Comparison of ENCODE assay signal across 11 cellular contexts in the genomic region with DNA sequence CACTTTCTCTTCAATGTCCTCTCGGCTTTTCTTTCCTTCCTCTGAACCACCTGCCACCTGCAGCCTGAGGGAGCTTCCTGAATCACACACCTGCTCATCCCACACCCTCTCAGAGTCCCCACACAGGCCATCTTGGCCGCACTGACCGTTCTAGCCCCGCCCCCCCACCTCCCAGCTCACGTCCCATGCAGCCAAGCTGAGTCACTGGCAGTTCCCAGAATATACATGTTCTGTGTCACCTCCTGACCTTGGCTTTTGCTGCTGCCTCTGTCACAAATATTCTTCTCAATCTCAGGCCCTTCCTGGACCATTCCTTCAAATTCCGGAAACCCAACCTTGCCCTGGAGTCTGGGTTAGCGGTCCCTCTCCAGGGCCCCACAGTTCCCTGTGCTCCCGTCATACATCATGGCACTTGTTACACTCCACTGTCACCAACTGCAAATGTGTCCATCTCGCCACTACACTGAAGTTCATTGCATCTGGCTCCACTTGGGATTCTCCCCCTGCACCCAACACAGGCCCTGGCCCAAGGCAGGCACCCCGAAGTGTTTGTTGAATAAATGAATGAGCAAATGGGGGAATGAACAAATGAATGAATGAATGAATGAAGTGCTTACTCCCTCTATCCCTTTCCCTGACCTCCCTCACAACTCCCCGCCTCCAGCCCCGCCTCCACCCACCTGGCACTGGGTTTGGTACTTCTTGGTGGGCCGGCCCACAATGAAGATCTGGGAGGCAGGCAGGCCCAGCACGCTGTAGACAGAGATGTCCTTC. TPM values are rescaled to one million over a fixed set of nuclear protein-coding genes. Genes with fewer than 3 reads are reported as not detected.
DNase-seq lines count a peak whose midpoint lies in the region; ATAC-seq and TF ChIP-seq lines count a peak whose summit lies in the region.
"Had no signal": no experiment of that assay in that cellular context is flagged by ENCODE, and none has a peak within 500 bp of the region (broad histone marks: within the 10 kb centered on the region; RNA-seq: fewer than 3 reads in every experiment).

No MANE protein-coding gene starts in this region.

- peak; percentile 24 for DNase-seq in CD1c-positive myeloid dendritic cell (ENCODE audit: extremely low spot score)
- peak; percentile 4 for DNase-seq in MV-4-11 (lab: John Stamatoyannopoulos, UW)
- peak; percentile 54 for DNase-seq in choroid plexus epithelial cell (ENCODE audit: low read depth)
- DNase-seq in mesothelial cell of epicardium (ENCODE audit: low spot score in 2 of 2, unreplicated experiment in 2 of 2) = no peak
- DNase-seq in germinal center (ENCODE audit: low spot score) = no peak
- DNase-seq in middle frontal gyrus (ENCODE audit: extremely low spot score, low spot score) = no peak
- no peak for DNase-seq in NCI-H1436 (lab: John Stamatoyannopoulos, UW)
- DNase-seq: GOT3, T-helper 2 cell had no signal

- peak overlapping the region; percentile 41 for H3K4me3 Mint-ChIP-seq in mesothelial cell of epicardium

- no peak overlapping the region for H3K4me3 ChIP-seq in choroid plexus epithelial cell (ENCODE audit: low read depth, low read length)
- H3K4me3 ChIP-seq: ascending aorta had no signal

- peaks cover 30% of the 10 kb centered on the region for H3K27me3 Mint-ChIP-seq in mesothelial cell of epicardium (ENCODE audit: low read depth)

- no peaks in the 10 kb centered on the region for H3K36me3 Mint-ChIP-seq in mesothelial cell of epicardium

- H3K27ac Mint-ChIP-seq in mesothelial cell of epicardium = no peak overlapping the region

- TF ChIP-seq CTCF in choroid plexus epithelial cell (conservative IDR thresholded peaks at IDR 0.05; ENCODE audit: low read depth, low read length) = no peak
- no peak for TF ChIP-seq CTCF in mesothelial cell of epicardium (IDR thresholded peaks at IDR 0.05; ENCODE audit: unreplicated experiment)

- H3K9me3 Mint-ChIP-seq in mesothelial cell of epicardium = no peaks in the 10 kb centered on the region

- no peak for ATAC-seq in GM21723 (IDR thresholded peaks at IDR 0.05; ENCODE audit: unreplicated experiment)

- H3K4me1 Mint-ChIP-seq in mesothelial cell of epicardium = peaks cover 1% of the 10 kb centered on the region

RNA-seq across cellular contexts. Expression of a gene that starts 12.8 kb away (rescaled TPM):
- 12.1 to 13.9 TPM (median 12.2 TPM) in 3 replicates for total RNA-seq in mesothelial cell of epicardium
- total RNA-seq: ascending aorta had no signal

RNA-seq across cellular contexts. Expression of a gene that starts 22.2 kb away (rescaled TPM):
- not detected in 3 replicates for total RNA-seq in mesothelial cell of epicardium
- total RNA-seq: ascending aorta had no signal

Comparison
In these comparisons a context has a peak if more than half of its experiments do, and no peak if none do; other contexts are left out.
1. DNase-seq: peak in CD1c-positive myeloid dendritic cell (single experiment), MV-4-11 (single experiment) and choroid plexus epithelial cell (single experiment); none in mesothelial cell of epicardium (0 of 2), germinal center (single experiment), middle frontal gyrus (single experiment) and NCI-H1436 (single experiment).